ENCODE assay signal across 1 cellular context in genomic region chr11:47550288-47551052, GRCh38.
A peak's percentile ranks its signal among the peaks of the same experiment; 100 is the strongest.
TF ChIP-seq lines count a peak whose summit lies in the region.

No MANE protein-coding gene starts in this region.

TF ChIP-seq in IMR-90, 13 proteins besides CTCF, POLR2A, EP300 and RAD21:
- TF ChIP-seq FOS (IDR thresholded peaks at IDR 0.05; ENCODE audit: low read depth, low read length) = no peak
- no peak for TF ChIP-seq MXI1 (IDR thresholded peaks at IDR 0.05; ENCODE audit: borderline replicate concordance, low read depth, low read length)
- TF ChIP-seq CHD1 (IDR thresholded peaks at IDR 0.05; ENCODE audit: low read depth, low read length) = no peak
- TF ChIP-seq SMC3 (IDR thresholded peaks at IDR 0.05; ENCODE audit: low read depth, low read length) = no peak
- no peak for TF ChIP-seq RCOR1 (IDR thresholded peaks at IDR 0.05; ENCODE audit: insufficient replicate concordance, low read length)
- no peak for TF ChIP-seq MAZ (IDR thresholded peaks at IDR 0.05; ENCODE audit: borderline replicate concordance, low read depth, low read length)
- peak; percentile 26; the same call in 1 of the 2 replicates for TF ChIP-seq CEBPB (IDR thresholded peaks at IDR 0.05; ENCODE audit: low read depth, low read length)
- TF ChIP-seq, protein P1, sequence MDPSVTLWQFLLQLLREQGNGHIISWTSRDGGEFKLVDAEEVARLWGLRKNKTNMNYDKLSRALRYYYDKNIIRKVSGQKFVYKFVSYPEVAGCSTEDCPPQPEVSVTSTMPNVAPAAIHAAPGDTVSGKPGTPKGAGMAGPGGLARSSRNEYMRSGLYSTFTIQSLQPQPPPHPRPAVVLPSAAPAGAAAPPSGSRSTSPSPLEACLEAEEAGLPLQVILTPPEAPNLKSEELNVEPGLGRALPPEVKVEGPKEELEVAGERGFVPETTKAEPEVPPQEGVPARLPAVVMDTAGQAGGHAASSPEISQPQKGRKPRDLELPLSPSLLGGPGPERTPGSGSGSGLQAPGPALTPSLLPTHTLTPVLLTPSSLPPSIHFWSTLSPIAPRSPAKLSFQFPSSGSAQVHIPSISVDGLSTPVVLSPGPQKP (IDR thresholded peaks at IDR 0.05; ENCODE audit: borderline replicate concordance, low read depth, low read length) = no peak
- TF ChIP-seq RFX5 (IDR thresholded peaks at IDR 0.05; ENCODE audit: low read depth, low read length) = no peak
TF ChIP-seq in IMR-90: peak in this region for 1.
